26 cellular contexts compared by ENCODE assay signal in the genomic region with DNA sequence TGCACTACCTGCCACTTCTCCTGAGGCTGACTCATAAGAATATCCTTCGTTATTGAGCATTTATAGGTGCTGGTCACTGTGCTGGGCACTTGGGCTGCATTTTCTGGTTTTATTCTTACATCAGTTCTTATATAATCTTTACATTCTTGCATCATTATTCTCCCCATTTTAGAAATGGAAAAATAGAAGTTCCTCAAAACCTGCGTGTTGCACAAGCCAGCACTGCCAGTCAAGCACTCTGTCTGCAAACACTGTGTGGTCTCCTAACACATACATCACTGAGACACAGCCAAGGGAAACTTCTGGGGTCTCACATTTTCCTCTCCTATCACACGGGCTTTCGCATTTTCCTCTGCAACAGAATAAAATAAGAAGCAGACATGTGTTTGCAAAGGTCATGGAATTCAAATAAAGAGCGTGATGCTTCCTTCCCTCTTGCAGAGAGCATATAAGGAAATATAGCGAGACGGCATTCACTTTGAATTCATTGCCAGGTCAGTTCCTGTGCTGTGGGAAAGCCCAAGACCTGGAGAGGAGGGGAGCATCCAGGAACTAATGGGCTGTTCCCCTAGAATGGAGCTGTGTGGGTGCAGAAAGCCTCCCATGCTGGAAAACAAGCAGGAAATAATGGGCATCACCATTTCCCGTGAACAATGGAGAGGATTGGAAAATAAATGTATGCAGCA.
"Had no signal": no experiment of that assay in that cellular context is flagged by ENCODE, and none has a peak within 500 bp of the region (broad histone marks: within the 10 kb centered on the region; RNA-seq: fewer than 3 reads in every experiment).

No MANE protein-coding gene starts in this region.

- FAIRE-seq: colon had no signal

- H3K4me3 ChIP-seq: esophagus muscularis mucosa, heart right ventricle, left lung, lung, spleen, suprapubic skin, tibial artery, upper lobe of right lung had no signal

- H3K4me3 Mint-ChIP-seq: activated CD4-positive, alpha-beta memory T cell treated with anti-CD3 and anti-CD28 coated beads for 36 hours; activated CD4-positive, alpha-beta T cell treated with anti-CD3 and anti-CD28 coated beads, Interleukin-2, amount 10 ng/mL, durations not matched to agents 24 days and 14 days; activated T-cell treated with anti-CD3 and anti-CD28 coated beads, Interleukin-2, amount 50 U/mL, for 24 hours; natural killer cell treated with Interleukin-12 subunit alpha and Interleukin-12 subunit beta and Interleukin-15 and Interleukin-18, amount 100 ng/mL, for 72 hours had no signal

- H3K36me3 Mint-ChIP-seq: activated CD4-positive, alpha-beta memory T cell treated with anti-CD3 and anti-CD28 coated beads for 36 hours; natural killer cell treated with Interleukin-12 subunit alpha and Interleukin-12 subunit beta and Interleukin-15 and Interleukin-18, amount 100 ng/mL, for 72 hours had no signal

- H3K27me3 ChIP-seq: foreskin keratinocyte had no signal

- H3K4me1 ChIP-seq: esophagus muscularis mucosa, foreskin keratinocyte, heart right ventricle, left lung, spleen, suprapubic skin, tibial artery, upper lobe of right lung had no signal

- H3K4me1 Mint-ChIP-seq: activated CD4-positive, alpha-beta T cell treated with anti-CD3 and anti-CD28 coated beads, Interleukin-2, amount 10 ng/mL, durations not matched to agents 24 days and 14 days had no signal

- H3K27ac ChIP-seq: esophagus muscularis mucosa, foreskin keratinocyte, heart right ventricle, left lung, spleen, suprapubic skin, tibial artery, upper lobe of right lung, WERI-Rb-1 had no signal

- H3K27ac Mint-ChIP-seq: activated CD4-positive, alpha-beta memory T cell treated with anti-CD3 and anti-CD28 coated beads for 36 hours; activated CD4-positive, alpha-beta T cell treated with anti-CD3 and anti-CD28 coated beads, Interleukin-2, amount 10 ng/mL, durations not matched to agents 24 days and 14 days; activated T-cell treated with anti-CD3 and anti-CD28 coated beads, Interleukin-2, amount 50 U/mL, for 24 hours; natural killer cell treated with Interleukin-12 subunit alpha and Interleukin-12 subunit beta and Interleukin-15 and Interleukin-18, amount 100 ng/mL, for 72 hours had no signal

- H3K9me3 Mint-ChIP-seq: activated CD4-positive, alpha-beta memory T cell treated with anti-CD3 and anti-CD28 coated beads for 36 hours; activated CD4-positive, alpha-beta T cell treated with anti-CD3 and anti-CD28 coated beads, Interleukin-2, amount 10 ng/mL, durations not matched to agents 24 days and 14 days; natural killer cell treated with Interleukin-12 subunit alpha and Interleukin-12 subunit beta and Interleukin-15 and Interleukin-18, amount 100 ng/mL, for 72 hours had no signal

- DNase-seq: activated CD4-positive, alpha-beta memory T cell treated with anti-CD3 and anti-CD28 coated beads for 36 hours; activated CD4-positive, alpha-beta T cell treated with anti-CD3 and anti-CD28 coated beads, Interleukin-2, amount 10 ng/mL, durations not matched to agents 24 days and 14 days; activated CD8-positive, alpha-beta memory T cell treated with anti-CD3 and anti-CD28 coated beads, Interleukin-2, amount 50 U/mL, for 4 hours; activated gamma-delta T cell treated with Interleukin-2 at 50 U/mL for 16 hours; activated naive CD4-positive, alpha-beta T cell treated with anti-CD3 and anti-CD28 coated beads, Interleukin-2, amount 50 U/mL, for 16 hours; activated T-cell treated with anti-CD3 and anti-CD28 coated beads, Interleukin-2, amount 50 U/mL, for 24 hours; dermis blood vessel endothelial cell; effector CD4-positive, alpha-beta T cell; foreskin keratinocyte; heart right ventricle; kidney glomerular epithelial cell; left lung; mesendoderm; posterior cingulate gyrus; right cardiac atrium; spleen; stimulated activated naive CD4-positive, alpha-beta T cell; tibial artery; upper lobe of right lung; WERI-Rb-1 had no signal

- H3K9me3 ChIP-seq: esophagus muscularis mucosa, left lung, suprapubic skin, tibial artery, upper lobe of right lung had no signal

- H3K36me3 ChIP-seq: esophagus muscularis mucosa, heart right ventricle, left lung, spleen, suprapubic skin, tibial artery, upper lobe of right lung, WERI-Rb-1 had no signal

- ATAC-seq: activated CD4-positive, CD25-positive, alpha-beta regulatory T cell treated with anti-CD3 and anti-CD28 coated beads, Interleukin-2, amount 50 U/mL, for 24 hours; foreskin keratinocyte; heart right ventricle; left lung; natural killer cell treated with Interleukin-12 subunit alpha and Interleukin-12 subunit beta and Interleukin-15 and Interleukin-18, amount 100 ng/mL, for 72 hours; right cardiac atrium; upper lobe of right lung had no signal
